Comparison of ENCODE assay signal across 18 cellular contexts in genomic region chr17:20706752-20707372, GRCh38.
A peak's percentile ranks its signal among the peaks of the same experiment; 100 is the strongest.
DNase-seq lines count a peak whose midpoint lies in the region; ATAC-seq, FAIRE-seq and TF ChIP-seq lines count a peak whose summit lies in the region.
"Had no signal": no experiment of that assay in that cellular context is flagged by ENCODE, and none has a peak within 500 bp of the region (broad histone marks: within the 10 kb centered on the region; RNA-seq: fewer than 3 reads in every experiment).

No MANE protein-coding gene starts in this region.

- H2BK20ac ChIP-seq in H9 (ENCODE audit: low read depth, low read length, poor library complexity, severe bottlenecking): no peak overlapping the region

- POLR2A ChIA-PET in Panc1 (lab: Charles Lee): no interaction called here

- H4K91ac ChIP-seq in H9 (ENCODE audit: insufficient read length, low read depth, low read length): no peak overlapping the region

- H3K4me2 ChIP-seq in H9 (ENCODE audit: insufficient read depth, insufficient read length, low read length) (no peak overlapping the region), keratinocyte (ENCODE audit: control insufficient read depth, extremely low read depth, insufficient read depth, low read depth, low read length) (peak overlapping the region; percentile 61)

- no peaks in the 10 kb centered on the region for H3K27me3 Mint-ChIP-seq in Calu3 (ENCODE audit: unreplicated experiment)
- peaks cover 2% of the 10 kb centered on the region; the same call in 1 of the 2 replicates for H3K27me3 Mint-ChIP-seq in H9 (ENCODE audit: low read depth)
- H3K27me3 Mint-ChIP-seq: central memory CD8-positive, alpha-beta T cell; natural killer cell treated with Interleukin-12 subunit alpha and Interleukin-12 subunit beta and Interleukin-15 and Interleukin-18, amount 100 ng/mL, for 72 hours had no signal

- H2BK120ac ChIP-seq in H9 (ENCODE audit: low read depth, low read length, poor library complexity, severe bottlenecking): no peak overlapping the region

- no peaks in the 10 kb centered on the region for H3K9me1 ChIP-seq in keratinocyte (ENCODE audit: control insufficient read depth, extremely low read depth, insufficient read depth, low read length)

- H2AK5ac ChIP-seq in H9 (ENCODE audit: insufficient read length, low read length): no peak overlapping the region

- H3K79me2 ChIP-seq in H9 (ENCODE audit: insufficient read depth, low read length): no peaks in the 10 kb centered on the region
- H3K79me2 ChIP-seq in keratinocyte (ENCODE audit: control insufficient read depth, insufficient read depth, low read length): no peaks in the 10 kb centered on the region

- dilution Hi-C loops in keratinocyte (cut with MboI; ENCODE audit: extremely low pct_ligation_motif_present, low sequenced_read_pairs): no loop called here

- H3K36me3 ChIP-seq in Panc1 (ENCODE audit: control insufficient read depth, insufficient read depth, low read length): no peaks in the 10 kb centered on the region
- H3K36me3 ChIP-seq in keratinocyte (ENCODE audit: control insufficient read depth in 2 of 2, extremely low read depth in 1 of 2, insufficient read depth in 2 of 2, low read length in 2 of 2): no peaks in the 10 kb centered on the region
- no peaks in the 10 kb centered on the region for H3K36me3 ChIP-seq in vagina

- H3K9me3 Mint-ChIP-seq in Calu3 (ENCODE audit: low read depth, unreplicated experiment) (no peaks in the 10 kb centered on the region), H9 (peaks cover 0 to 3% of the 10 kb centered on the region in 2 experiments; a peak in 1 of 5 replicates)
- H3K9me3 Mint-ChIP-seq: activated T-helper 1 cell treated with anti-CD3 and anti-CD28 coated beads, Interleukin-12 subunit alpha, Interleukin-12 subunit beta, Interleukin-2, Interleukin-4 antibody, amounts not matched to agents 30 ng/mL and 10 ng/mL and 1 ng/mL, durations not matched to agents 14 hours and 24 hours and 36 hours; central memory CD8-positive, alpha-beta T cell; natural killer cell treated with Interleukin-12 subunit alpha and Interleukin-12 subunit beta and Interleukin-15 and Interleukin-18, amount 100 ng/mL, for 72 hours had no signal

- no peak overlapping the region for H2AFZ ChIP-seq in H9 (ENCODE audit: low read length)
- peak overlapping the region; percentile 71 for H2AFZ ChIP-seq in keratinocyte (ENCODE audit: control insufficient read depth, low read length)

- H3K9me3 ChIP-seq in H9 (ENCODE audit: control insufficient read depth, low read depth, low read length): no peaks in the 10 kb centered on the region
- no peaks in the 10 kb centered on the region for H3K9me3 ChIP-seq in Panc1 (ENCODE audit: control insufficient read depth, insufficient read depth, low read depth, low read length)
- H3K9me3 ChIP-seq in keratinocyte (ENCODE audit: control insufficient read depth, low read depth, low read length): no peaks in the 10 kb centered on the region
- H3K9me3 ChIP-seq in vagina: no peaks in the 10 kb centered on the region

- intact Hi-C loops in Calu3 (cut with micrococcal nuclease; ENCODE audit: unreplicated experiment): no loop called here
- intact Hi-C loops in Panc1 (cut with micrococcal nuclease; ENCODE audit: unreplicated experiment): no loop called here
- intact Hi-C loops in vagina (cut with DNase I): loop anchor here (1.0 kb wide), 1 partner anchor 18 kb away; no protein-coding TSS in a partner anchor

- no peak for TF ChIP-seq CTCF in Calu3 (IDR thresholded peaks at IDR 0.05; ENCODE audit: unreplicated experiment)
- TF ChIP-seq CTCF in H9 (conservative IDR thresholded peaks at IDR 0.05): no peak
- TF ChIP-seq CTCF in Panc1 (IDR thresholded peaks at IDR 0.05): no peak
- TF ChIP-seq CTCF in keratinocyte (optimal IDR thresholded peaks at IDR 0.05 in 1 of 3, IDR thresholded peaks at IDR 0.05 in 1 of 3, conservative IDR thresholded peaks at IDR 0.05 in 1 of 3; ENCODE audit: extremely low read depth in 1 of 3, insufficient read depth in 2 of 3, low read length in 3 of 3): no peak
- TF ChIP-seq CTCF in vagina (IDR thresholded peaks at IDR 0.05): no peak

- no peak overlapping the region for H2BK5ac ChIP-seq in H9 (ENCODE audit: insufficient read length, low read length)

- BruUV-seq in Calu3 (replicated peaks; lab: Mats Ljungman, UMichigan) (no TSS peak), Panc1 (replicated peaks; lab: Mats Ljungman, UMichigan) (no TSS peak)

- no peaks in the 10 kb centered on the region for H3K4me1 ChIP-seq in H9 (ENCODE audit: insufficient read depth, low read length)
- no peaks in the 10 kb centered on the region for H3K4me1 ChIP-seq in Panc1 (ENCODE audit: control insufficient read depth, insufficient read depth, low read length)
- H3K4me1 ChIP-seq in keratinocyte (ENCODE audit: control insufficient read depth, extremely low read depth, insufficient read depth, low read length): peaks cover 6% of the 10 kb centered on the region
- no peaks in the 10 kb centered on the region for H3K4me1 ChIP-seq in vagina

- no peak overlapping the region for H3K56ac ChIP-seq in H9 (ENCODE audit: insufficient read length, low read depth, low read length)

- peak; percentile 70 for FAIRE-seq in keratinocyte (lab: Jason Lieb, UNC)

- H2BK15ac ChIP-seq in H9 (ENCODE audit: low read depth, low read length): no peak overlapping the region

- H3K79me1 ChIP-seq in H9 (ENCODE audit: insufficient read depth, low read depth, low read length, poor library complexity, severe bottlenecking): no peaks in the 10 kb centered on the region

- no peak for TF ChIP-seq POLR2A in vagina (IDR thresholded peaks at IDR 0.05)

- peak; percentile 82 for ATAC-seq in Panc1
- ATAC-seq in GM18907 (IDR thresholded peaks at IDR 0.05; ENCODE audit: unreplicated experiment): no peak
- ATAC-seq in HG02571 (IDR thresholded peaks at IDR 0.05; ENCODE audit: unreplicated experiment): no peak
- ATAC-seq: activated CD8-positive, alpha-beta T cell treated with anti-CD3 and anti-CD28 coated beads, Interleukin-2, amount 10 ng/mL, durations not matched to agents 7 days and 5 days; left ventricle myocardium superior; natural killer cell treated with Interleukin-12 subunit alpha and Interleukin-12 subunit beta and Interleukin-15 and Interleukin-18, amount 100 ng/mL, for 72 hours had no signal

- no peak overlapping the region for H3K14ac ChIP-seq in H9 (ENCODE audit: insufficient read depth, low read length)

- H3T11ph ChIP-seq in H9 (ENCODE audit: low read length): no peak overlapping the region

- H3K9ac ChIP-seq in H9 (ENCODE audit: extremely low read depth, insufficient read length, low read length) (no peak overlapping the region), keratinocyte (ENCODE audit: control insufficient read depth, extremely low read depth, insufficient read depth, low read length) (no peak overlapping the region)

- no peak overlapping the region for H3K23ac ChIP-seq in H9 (ENCODE audit: insufficient read length, low read depth, low read length)

- H3K36me3 Mint-ChIP-seq in Calu3 (ENCODE audit: insufficient read depth, unreplicated experiment) (no peaks in the 10 kb centered on the region), H9 (ENCODE audit: insufficient read depth in 1 of 3, low read depth in 3 of 3) (peaks cover 0 to 5% (median 0%) of the 10 kb centered on the region in 3 experiments; a peak in 3 of 7 replicates)
- H3K36me3 Mint-ChIP-seq: natural killer cell treated with Interleukin-12 subunit alpha and Interleukin-12 subunit beta and Interleukin-15 and Interleukin-18, amount 100 ng/mL, for 72 hours had no signal

- no peaks in the 10 kb centered on the region for H3K4me1 Mint-ChIP-seq in Calu3 (ENCODE audit: low read depth, unreplicated experiment)
- H3K4me1 Mint-ChIP-seq in H9: no peaks in the 10 kb centered on the region
- H3K4me1 Mint-ChIP-seq: central memory CD8-positive, alpha-beta T cell had no signal

- no peak overlapping the region for H3K27ac ChIP-seq in H9 (ENCODE audit: insufficient read length, low read depth, low read length)
- H3K27ac ChIP-seq in Panc1 (ENCODE audit: low read length): no peak overlapping the region
- no peak overlapping the region for H3K27ac ChIP-seq in keratinocyte (ENCODE audit: control insufficient read depth, insufficient read depth, low read length)
- no peak overlapping the region for H3K27ac ChIP-seq in vagina

- H4K8ac ChIP-seq in H9 (replicated peaks; ENCODE audit: insufficient read length, low read depth, low read length): no peak overlapping the region

- H4K5ac ChIP-seq in H9 (ENCODE audit: insufficient read length, low read depth, low read length): no peak overlapping the region

- CTCF ChIA-PET in Calu3 (lab: Charles Lee): no interaction called here
- CTCF ChIA-PET in Panc1 (lab: Charles Lee): no interaction called here

- in situ Hi-C loops in Panc1 (cut with HindIII; ENCODE audit: low pct_unique_long_range_greater_than_20kb, low sequenced_read_pairs): no loop called here

- no peak overlapping the region for H2BK12ac ChIP-seq in H9 (ENCODE audit: insufficient read length, low read depth, low read length)

- H4K20me1 ChIP-seq in H9 (ENCODE audit: control insufficient read depth, insufficient read depth, insufficient read length) (no peaks in the 10 kb centered on the region), keratinocyte (ENCODE audit: control insufficient read depth, extremely low read depth, insufficient read depth, low read length) (no peaks in the 10 kb centered on the region)

- H3K27me3 ChIP-seq in H9 (ENCODE audit: insufficient read depth, low read length): no peaks in the 10 kb centered on the region
- H3K27me3 ChIP-seq in Panc1 (ENCODE audit: control insufficient read depth, insufficient read depth, low read length): no peaks in the 10 kb centered on the region
- H3K27me3 ChIP-seq in keratinocyte (ENCODE audit: control insufficient read depth, extremely low read depth, insufficient read depth, low read length): no peaks in the 10 kb centered on the region
- no peaks in the 10 kb centered on the region for H3K27me3 ChIP-seq in vagina

- no peak overlapping the region for H3K18ac ChIP-seq in H9 (ENCODE audit: insufficient read length, low read depth, low read length)

- no CpG with 5 or more reads among the region's 16 CpGs for WGBS in H9 (ENCODE audit: extremely low coverage, insufficient read length, low lambda C conversion rate)

- H3K4me3 Mint-ChIP-seq in Calu3 (ENCODE audit: low read depth, unreplicated experiment) (peak overlapping the region; percentile 18), H9 (no peak overlapping the region)
- H3K4me3 Mint-ChIP-seq: activated CD8-positive, alpha-beta T cell treated with anti-CD3 and anti-CD28 coated beads, Interleukin-2, amount 10 ng/mL, durations not matched to agents 7 days and 5 days; activated T-helper 1 cell treated with anti-CD3 and anti-CD28 coated beads, Interleukin-12 subunit alpha, Interleukin-12 subunit beta, Interleukin-2, Interleukin-4 antibody, amounts not matched to agents 30 ng/mL and 10 ng/mL and 1 ng/mL, durations not matched to agents 14 hours and 24 hours and 36 hours; central memory CD8-positive, alpha-beta T cell; natural killer cell treated with Interleukin-12 subunit alpha and Interleukin-12 subunit beta and Interleukin-15 and Interleukin-18, amount 100 ng/mL, for 72 hours had no signal

- no peaks in the 10 kb centered on the region for H3K23me2 ChIP-seq in H9 (ENCODE audit: insufficient read length, low read depth, low read length, poor library complexity, severe bottlenecking)

- H3K4ac ChIP-seq in H9 (ENCODE audit: low read depth, low read length): no peak overlapping the region

- DNase-seq in Calu3 (peak; percentile 9), H9 (no peak), Panc1 (ENCODE audit: low read depth, low spot score) (no peak), keratinocyte (ENCODE audit: low read depth, low spot score) (no peak), vagina (ENCODE audit: extremely low spot score in 2 of 2) (no peak), cerebellar nuclear complex (lab: John Stamatoyannopoulos, UW) (no peak)
- DNase-seq: activated CD8-positive, alpha-beta T cell treated with anti-CD3 and anti-CD28 coated beads, Interleukin-2, amount 10 ng/mL, durations not matched to agents 7 days and 5 days; DMS 273 treated with DMSO at 0.1 percent for 48 hours; foreskin fibroblast; left ventricle myocardium superior; NCI-H2171; retina; SW 1271 had no signal

- no peak overlapping the region for H3K27ac Mint-ChIP-seq in Calu3 (ENCODE audit: unreplicated experiment)
- peak overlapping the region; percentile 4 to 88 (median 5); a peak in 3 of 7 replicates for H3K27ac Mint-ChIP-seq in H9
- H3K27ac Mint-ChIP-seq: activated CD8-positive, alpha-beta T cell treated with anti-CD3 and anti-CD28 coated beads, Interleukin-2, amount 10 ng/mL, durations not matched to agents 7 days and 5 days; activated T-helper 1 cell treated with anti-CD3 and anti-CD28 coated beads, Interleukin-12 subunit alpha, Interleukin-12 subunit beta, Interleukin-2, Interleukin-4 antibody, amounts not matched to agents 30 ng/mL and 10 ng/mL and 1 ng/mL, durations not matched to agents 14 hours and 24 hours and 36 hours had no signal

- H3K4me3 ChIP-seq in Panc1 (ENCODE audit: low read depth in 2 of 2, low read length in 2 of 2) (peak overlapping the region; percentile 5 to 28; a peak in 2 of 4 replicates), keratinocyte (ENCODE audit: control insufficient read depth in 2 of 3, extremely low read depth in 1 of 3, insufficient read depth in 2 of 3, low read depth in 1 of 3, low read length in 3 of 3) (peak overlapping the region; percentile 8 to 34 (median 14)), vagina (no peak overlapping the region)

Comparison
In these comparisons a context has a peak if more than half of its experiments do, and no peak if none do; other contexts are left out.
1. H3K4me3 ChIP-seq: peak in Panc1 (2 of 2) and keratinocyte (3 of 3); none in vagina (0 of 2).